In the genomic region with DNA sequence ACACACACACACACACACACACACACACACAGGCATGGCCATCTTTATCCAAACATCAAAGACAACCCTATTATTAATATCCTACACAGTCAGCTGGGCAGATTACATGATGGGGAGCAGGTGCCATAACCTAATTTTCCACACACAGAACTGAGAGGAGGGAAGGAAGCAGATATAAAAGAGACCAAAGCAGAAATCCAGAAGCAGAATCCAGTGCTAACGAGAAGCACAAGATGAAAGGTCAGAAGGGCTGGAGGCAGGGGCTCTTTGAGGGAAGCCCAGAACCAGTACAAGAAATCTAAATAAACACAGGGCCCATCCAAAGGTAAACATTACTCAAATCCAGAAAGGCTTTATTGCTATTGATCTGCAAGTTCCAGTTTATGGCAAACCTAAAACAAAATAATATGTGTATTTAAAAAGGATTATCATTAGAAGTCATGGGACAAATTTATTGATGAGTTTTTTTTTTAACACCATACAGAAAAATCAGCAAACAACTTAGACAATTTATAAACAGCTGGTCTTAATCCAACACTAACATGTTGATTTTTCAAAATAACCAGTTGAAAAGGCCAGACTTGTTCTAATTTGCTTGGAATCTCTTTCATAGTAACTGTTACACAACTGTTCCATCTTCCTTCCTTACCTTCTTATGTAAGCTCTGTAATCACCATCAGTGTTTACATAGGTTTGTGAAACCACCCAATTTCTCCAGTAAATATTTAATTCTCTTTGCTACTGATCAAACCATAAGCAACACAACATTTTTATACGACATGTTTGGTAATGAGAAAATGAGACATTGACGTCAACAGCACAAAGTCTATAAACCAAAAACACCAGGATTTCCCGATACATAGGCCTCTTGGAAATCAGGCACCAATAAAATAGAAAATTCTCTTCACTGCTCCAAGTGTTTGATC, we compare ENCODE assay signal across 1 cellular context.
TF ChIP-seq lines count a peak whose summit lies in the region.

No MANE protein-coding gene starts in this region.

TF ChIP-seq in HepG2, 621 proteins besides CTCF, POLR2A, EP300 and RAD21 (continued from another document and continues in another):
- TF ChIP-seq DZIP1 (CRISPR knock-in tag; IDR thresholded peaks at IDR 0.05) (no peak), ZNF512B (CRISPR knock-in tag; IDR thresholded peaks at IDR 0.05; ENCODE audit: borderline replicate concordance) (no peak), TEAD3 (CRISPR knock-in tag; optimal IDR thresholded peaks at IDR 0.05; ENCODE audit: borderline replicate concordance) (peak; percentile 75), GATAD1 (CRISPR knock-in tag; IDR thresholded peaks at IDR 0.05) (peak; percentile 62), SOX13 (IDR thresholded peaks at IDR 0.05) (peak; percentile 44; the same call in 1 of the 2 replicates), SOX13 (CRISPR knock-in tag; conservative IDR thresholded peaks at IDR 0.05 in 1 of 2, IDR thresholded peaks at IDR 0.05 in 1 of 2) (peak in 1 of 2 experiments; percentile 90; a peak in 2 of 4 replicates), PAX8 (CRISPR knock-in tag; IDR thresholded peaks at IDR 0.05; ENCODE audit: borderline replicate concordance) (no peak; the same call in 1 of the 2 replicates), MEF2D (CRISPR knock-in tag; IDR thresholded peaks at IDR 0.05) (no peak), ZBTB20 (CRISPR knock-in tag; IDR thresholded peaks at IDR 0.05; ENCODE audit: borderline replicate concordance, low read depth) (peak; percentile 34; the same call in 1 of the 2 replicates), ZMYM3 (CRISPR knock-in tag; IDR thresholded peaks at IDR 0.05) (peak; percentile 23; the same call in 1 of the 2 replicates), SALL2 (CRISPR knock-in tag; IDR thresholded peaks at IDR 0.05) (no peak), KLF16 (CRISPR knock-in tag; IDR thresholded peaks at IDR 0.05) (peak in 1 of 2 experiments; percentile 88; a peak in 2 of 4 replicates), ZNF136 (CRISPR knock-in tag; IDR thresholded peaks at IDR 0.05; ENCODE audit: low read depth) (no peak; the same call in 1 of the 2 replicates), DR1 (CRISPR knock-in tag; IDR thresholded peaks at IDR 0.05) (no peak), HDAC1 (CRISPR knock-in tag; IDR thresholded peaks at IDR 0.05) (peak; percentile 64; the same call in 1 of the 2 replicates), NAIF1 (CRISPR knock-in tag; IDR thresholded peaks at IDR 0.05; ENCODE audit: borderline replicate concordance) (no peak; the same call in 1 of the 2 replicates), TBL1XR1 (IDR thresholded peaks at IDR 0.05; ENCODE audit: borderline replicate concordance, low read length, partially characterized antibody) (peak; percentile 86), ZBTB46 (CRISPR knock-in tag; IDR thresholded peaks at IDR 0.05; ENCODE audit: borderline replicate concordance) (0 out of 2 replicates have a peak, but pooled peaks have one; percentile 60), MXI1 (IDR thresholded peaks at IDR 0.05; ENCODE audit: borderline replicate concordance, low read depth, low read length) (no peak), GMEB2 (CRISPR knock-in tag; IDR thresholded peaks at IDR 0.05; ENCODE audit: low read depth) (no peak), HDAC6 (IDR thresholded peaks at IDR 0.05; ENCODE audit: low read depth, low read length) (no peak), NKX3-1 (CRISPR knock-in tag; IDR thresholded peaks at IDR 0.05) (no peak; the same call in 1 of the 2 replicates), ESRRA (CRISPR knock-in tag; IDR thresholded peaks at IDR 0.05; ENCODE audit: low read depth) (peak; percentile 21; the same call in 1 of the 2 replicates), MAFK (conservative IDR thresholded peaks at IDR 0.05 in 1 of 2, IDR thresholded peaks at IDR 0.05 in 1 of 2; ENCODE audit: low read length in 2 of 2) (no peak), PRDM15 (CRISPR knock-in tag; IDR thresholded peaks at IDR 0.05) (no peak), ARNT2 (CRISPR knock-in tag; IDR thresholded peaks at IDR 0.05; ENCODE audit: low read depth) (0 out of 2 replicates have a peak, but pooled peaks have one; percentile 9), FOXK2 (IDR thresholded peaks at IDR 0.05) (no peak; the same call in 1 of the 2 replicates), ZNF292 (CRISPR knock-in tag; IDR thresholded peaks at IDR 0.05; ENCODE audit: borderline replicate concordance, low read depth) (0 out of 2 replicates have a peak, but pooled peaks have one; percentile 65), ZNF337 (CRISPR knock-in tag; IDR thresholded peaks at IDR 0.05; ENCODE audit: borderline replicate concordance, low read depth) (peak; percentile 87; the same call in 1 of the 2 replicates), REXO4 (CRISPR knock-in tag; IDR thresholded peaks at IDR 0.05; ENCODE audit: borderline replicate concordance) (no peak), ZNF607 (CRISPR knock-in tag; IDR thresholded peaks at IDR 0.05; ENCODE audit: borderline replicate concordance) (0 out of 2 replicates have a peak, but pooled peaks have one; percentile 36), YEATS4 (CRISPR knock-in tag; IDR thresholded peaks at IDR 0.05; ENCODE audit: borderline replicate concordance) (peak; percentile 42; the same call in 1 of the 2 replicates), SNAPC2 (CRISPR knock-in tag; IDR thresholded peaks at IDR 0.05) (no peak), ZBTB1 (CRISPR knock-in tag; IDR thresholded peaks at IDR 0.05; ENCODE audit: borderline replicate concordance) (no peak), ATF1 (CRISPR knock-in tag; IDR thresholded peaks at IDR 0.05) (peak; percentile 70; the same call in 1 of the 2 replicates), RFXAP (CRISPR knock-in tag; IDR thresholded peaks at IDR 0.05; ENCODE audit: borderline replicate concordance) (no peak), KMT2A (CRISPR knock-in tag; IDR thresholded peaks at IDR 0.05) (no peak)
- TF ChIP-seq, protein P1, sequence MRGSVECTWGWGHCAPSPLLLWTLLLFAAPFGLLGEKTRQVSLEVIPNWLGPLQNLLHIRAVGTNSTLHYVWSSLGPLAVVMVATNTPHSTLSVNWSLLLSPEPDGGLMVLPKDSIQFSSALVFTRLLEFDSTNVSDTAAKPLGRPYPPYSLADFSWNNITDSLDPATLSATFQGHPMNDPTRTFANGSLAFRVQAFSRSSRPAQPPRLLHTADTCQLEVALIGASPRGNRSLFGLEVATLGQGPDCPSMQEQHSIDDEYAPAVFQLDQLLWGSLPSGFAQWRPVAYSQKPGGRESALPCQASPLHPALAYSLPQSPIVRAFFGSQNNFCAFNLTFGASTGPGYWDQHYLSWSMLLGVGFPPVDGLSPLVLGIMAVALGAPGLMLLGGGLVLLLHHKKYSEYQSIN (CRISPR knock-in tag; IDR thresholded peaks at IDR 0.05; ENCODE audit: borderline replicate concordance): no peak
- TF ChIP-seq, protein P2, sequence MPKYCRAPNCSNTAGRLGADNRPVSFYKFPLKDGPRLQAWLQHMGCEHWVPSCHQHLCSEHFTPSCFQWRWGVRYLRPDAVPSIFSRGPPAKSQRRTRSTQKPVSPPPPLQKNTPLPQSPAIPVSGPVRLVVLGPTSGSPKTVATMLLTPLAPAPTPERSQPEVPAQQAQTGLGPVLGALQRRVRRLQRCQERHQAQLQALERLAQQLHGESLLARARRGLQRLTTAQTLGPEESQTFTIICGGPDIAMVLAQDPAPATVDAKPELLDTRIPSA (CRISPR knock-in tag; IDR thresholded peaks at IDR 0.05; ENCODE audit: borderline replicate concordance): no peak
- TF ChIP-seq, protein P3, sequence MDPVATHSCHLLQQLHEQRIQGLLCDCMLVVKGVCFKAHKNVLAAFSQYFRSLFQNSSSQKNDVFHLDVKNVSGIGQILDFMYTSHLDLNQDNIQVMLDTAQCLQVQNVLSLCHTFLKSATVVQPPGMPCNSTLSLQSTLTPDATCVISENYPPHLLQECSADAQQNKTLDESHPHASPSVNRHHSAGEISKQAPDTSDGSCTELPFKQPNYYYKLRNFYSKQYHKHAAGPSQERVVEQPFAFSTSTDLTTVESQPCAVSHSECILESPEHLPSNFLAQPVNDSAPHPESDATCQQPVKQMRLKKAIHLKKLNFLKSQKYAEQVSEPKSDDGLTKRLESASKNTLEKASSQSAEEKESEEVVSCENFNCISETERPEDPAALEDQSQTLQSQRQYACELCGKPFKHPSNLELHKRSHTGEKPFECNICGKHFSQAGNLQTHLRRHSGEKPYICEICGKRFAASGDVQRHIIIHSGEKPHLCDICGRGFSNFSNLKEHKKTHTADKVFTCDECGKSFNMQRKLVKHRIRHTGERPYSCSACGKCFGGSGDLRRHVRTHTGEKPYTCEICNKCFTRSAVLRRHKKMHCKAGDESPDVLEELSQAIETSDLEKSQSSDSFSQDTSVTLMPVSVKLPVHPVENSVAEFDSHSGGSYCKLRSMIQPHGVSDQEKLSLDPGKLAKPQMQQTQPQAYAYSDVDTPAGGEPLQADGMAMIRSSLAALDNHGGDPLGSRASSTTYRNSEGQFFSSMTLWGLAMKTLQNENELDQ (CRISPR knock-in tag; IDR thresholded peaks at IDR 0.05; ENCODE audit: borderline replicate concordance): no peak
